In the genomic region with DNA sequence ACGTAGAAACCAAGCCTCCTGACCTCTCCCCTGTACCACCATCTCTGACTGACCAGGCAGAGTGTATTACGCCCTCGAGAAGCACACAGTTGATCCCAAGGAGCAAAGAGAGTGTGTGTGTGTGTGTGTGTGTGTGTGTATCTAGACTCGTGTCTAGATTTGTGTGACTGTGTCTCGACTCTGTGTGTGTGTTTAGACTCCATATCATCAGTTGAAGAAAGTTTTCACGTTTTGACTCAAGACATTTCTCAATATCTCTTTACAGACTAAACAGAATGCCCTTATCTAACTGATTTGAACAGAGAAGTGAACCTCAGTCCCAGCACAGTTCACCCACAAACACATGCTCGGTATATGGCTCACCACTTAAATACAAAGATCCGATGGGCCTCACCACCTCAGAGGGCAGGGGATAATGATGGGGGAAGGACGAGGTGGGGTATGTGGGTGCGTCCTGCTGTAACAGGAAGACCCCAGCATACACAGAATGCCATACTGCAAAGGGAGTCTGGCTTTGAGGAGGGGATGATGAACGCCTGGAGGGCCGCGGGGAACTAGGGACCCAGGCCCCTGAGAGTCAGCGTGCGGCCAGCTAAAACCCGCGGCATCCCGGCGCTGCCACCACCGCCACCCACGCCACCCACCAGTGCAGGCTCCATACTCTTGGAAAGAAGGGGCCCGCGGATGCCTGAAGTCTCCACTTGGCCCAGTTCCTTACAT, we compare ENCODE assay signal across 8 cellular contexts. TPM values are rescaled to one million over a fixed set of nuclear protein-coding genes. Genes with fewer than 3 reads are reported as not detected.
DNase-seq lines count a peak whose midpoint lies in the region; ATAC-seq and TF ChIP-seq lines count a peak whose summit lies in the region.

No MANE protein-coding gene starts in this region.

- peak; percentile 6 for ATAC-seq in GM21515 (IDR thresholded peaks at IDR 0.05; ENCODE audit: unreplicated experiment)

- DNase-seq in GM06990 (ENCODE audit: extremely low read depth, insufficient read length) (no peak), LHCN-M2 (ENCODE audit: low read depth) (peak; percentile 44), right atrium auricular region (ENCODE audit: low spot score) (no peak), cerebellum (ENCODE audit: low spot score) (no peak), NCI-H128 (lab: John Stamatoyannopoulos, UW; ENCODE audit: unreplicated experiment) (no peak)
- peak; percentile 63 for DNase-seq in activated effector memory CD4-positive, alpha-beta T cell treated with anti-CD3 and anti-CD28 coated beads, Interleukin-2, amount 50 U/mL, for 16 hours

- peaks cover 2% of the 10 kb centered on the region for H3K36me3 ChIP-seq in GM06990 (ENCODE audit: control insufficient read depth, insufficient read depth, low read length)
- peaks cover 18% of the 10 kb centered on the region for H3K36me3 ChIP-seq in right atrium auricular region
- H3K36me3 ChIP-seq in rectal smooth muscle tissue (ENCODE audit: control insufficient read depth, insufficient read depth, low read length): peaks cover 4% of the 10 kb centered on the region

- H3K9me3 ChIP-seq in right atrium auricular region: no peaks in the 10 kb centered on the region

- TF ChIP-seq CTCF in GM06990 (IDR thresholded peaks at IDR 0.05; ENCODE audit: insufficient read depth, low read length, poor library complexity, severe bottlenecking) (no peak), right atrium auricular region (IDR thresholded peaks at IDR 0.05) (no peak)

- H3K4me3 ChIP-seq in GM06990 (replicated peaks; ENCODE audit: low read depth, low read length) (peak overlapping the region; percentile 94), right atrium auricular region (peak overlapping the region; percentile 76 to 93), rectal smooth muscle tissue (ENCODE audit: low read length) (peak overlapping the region; percentile 91)

- H3K27me3 ChIP-seq in GM06990 (replicated peaks; ENCODE audit: control insufficient read depth, insufficient read depth, low read length): no peaks in the 10 kb centered on the region
- no peaks in the 10 kb centered on the region for H3K27me3 ChIP-seq in right atrium auricular region
- H3K27me3 ChIP-seq in rectal smooth muscle tissue (ENCODE audit: control insufficient read depth, insufficient read depth, low read length): no peaks in the 10 kb centered on the region

- H3K9ac ChIP-seq in rectal smooth muscle tissue (ENCODE audit: low read length): peak overlapping the region; percentile 20

- H3K27ac ChIP-seq in right atrium auricular region: peak overlapping the region; percentile 73 to 76
- H3K27ac ChIP-seq in rectal smooth muscle tissue (ENCODE audit: low read depth, low read length): no peak overlapping the region

- H3K4me1 ChIP-seq in right atrium auricular region (peaks cover 0 to 11% of the 10 kb centered on the region in 2 donors), rectal smooth muscle tissue (ENCODE audit: control insufficient read depth, insufficient read depth, low read length) (peaks cover 2% of the 10 kb centered on the region)

RNA-seq across cellular contexts. Expression of gene ALDH18A1, which starts 0.8 kb away (rescaled TPM):
- total RNA-seq in LHCN-M2 (2014; rRNA removed): 78.7 and 104 TPM in 2 replicates
- 51.4 TPM for polyA plus RNA-seq in LHCN-M2 (2012)
- total RNA-seq in right atrium auricular region: 10 to 100 TPM; 13.7 to 17.6 TPM
- 36.3 TPM for total RNA-seq in cerebellum

RNA-seq across cellular contexts. Expression of gene TCTN3, which starts 38.0 kb away (rescaled TPM):
- total RNA-seq in LHCN-M2 (2014; rRNA removed): 43.2 and 52.8 TPM in 2 replicates
- 31.7 TPM for polyA plus RNA-seq in LHCN-M2 (2012)
- total RNA-seq in right atrium auricular region: 10 to 100 TPM; 14.1 to 15.6 TPM
- 23.3 TPM for total RNA-seq in cerebellum

Comparison
In these comparisons a context has a peak if more than half of its experiments do, and no peak if none do; other contexts are left out.
1. DNase-seq: peak in LHCN-M2 (single experiment) and activated effector memory CD4-positive, alpha-beta T cell treated with anti-CD3 and anti-CD28 coated beads, Interleukin-2, amount 50 U/mL, for 16 hours (single experiment); none in GM06990 (single experiment), right atrium auricular region (single experiment), cerebellum (single experiment) and NCI-H128 (single experiment).
2. Peak in every context shown above with its lines, with median percentiles within 50 percentile points of each other: H3K4me3 ChIP-seq.